In the genomic region with DNA sequence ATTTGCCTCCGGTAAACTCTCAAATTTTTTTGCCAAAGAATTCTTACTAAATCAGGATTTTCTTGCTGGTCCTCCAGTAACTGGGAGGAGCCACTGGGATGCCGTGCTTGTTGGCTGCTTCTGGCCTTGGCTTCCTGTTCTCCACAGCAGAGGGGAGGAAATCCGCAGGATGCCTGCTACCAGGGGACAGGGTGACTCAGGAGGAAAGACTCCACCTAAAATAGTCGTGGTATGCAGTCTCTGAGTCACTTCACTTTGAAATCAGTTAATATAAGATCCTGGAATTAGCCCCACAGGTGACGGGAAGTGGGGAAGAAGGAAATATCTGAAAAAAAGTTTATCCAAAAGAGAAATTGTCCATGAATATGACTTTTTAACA, we compare ENCODE assay signal across 9 cellular contexts. TPM values are rescaled to one million over a fixed set of nuclear protein-coding genes. Genes with fewer than 3 reads are reported as not detected.
DNase-seq lines count a peak whose midpoint lies in the region; ATAC-seq and TF ChIP-seq lines count a peak whose summit lies in the region.
"Had no signal": no experiment of that assay in that cellular context is flagged by ENCODE, and none has a peak within 500 bp of the region (broad histone marks: within the 10 kb centered on the region; RNA-seq: fewer than 3 reads in every experiment).

No MANE protein-coding gene starts in this region.

- H3K27ac ChIP-seq in lung (ENCODE audit: low read depth in 1 of 2, low read length in 1 of 2) = peak overlapping the region in 1 of 2 donors; percentile 83

- H3K27me3 ChIP-seq in lung (ENCODE audit: control insufficient read depth, insufficient read depth) = no peaks in the 10 kb centered on the region

- no peak for TF ChIP-seq CTCF in lung (IDR thresholded peaks at IDR 0.05; ENCODE audit: control extremely low read depth, extremely low read depth)

- ATAC-seq in lung (ENCODE audit: insufficient read depth, low FRiP score) (peak; percentile 94), GM21825 (IDR thresholded peaks at IDR 0.05; ENCODE audit: unreplicated experiment) (no peak), HG02840 (IDR thresholded peaks at IDR 0.05; ENCODE audit: low FRiP score, unreplicated experiment) (no peak), HG03469 (IDR thresholded peaks at IDR 0.05; ENCODE audit: unreplicated experiment) (no peak)

- no peaks in the 10 kb centered on the region for H3K9me3 ChIP-seq in lung (ENCODE audit: control insufficient read depth in 2 of 2, insufficient read depth in 1 of 2, low read length in 1 of 2)

- 5 to 6% methylated on average over 5 of the region's 5 CpGs for WGBS in lung, 2 donors

- peaks cover 1 to 11% of the 10 kb centered on the region in 2 donors for H3K4me1 ChIP-seq in lung (ENCODE audit: control insufficient read depth in 2 of 2, insufficient read depth in 2 of 2, low read length in 2 of 2)

- H3K4me3 ChIP-seq in lung = no peak overlapping the region

- DNase-seq in DMS153 treated with DMSO at 0.1 percent for 48 hours (lab: John Stamatoyannopoulos, UW; ENCODE audit: unreplicated experiment) = peak; percentile 87
- DNase-seq in NCI-H226 = peak; percentile 97
- peak; percentile 96 to 99 for DNase-seq in dermis microvascular lymphatic vessel endothelial cell (ENCODE audit: low read depth in 2 of 2)
- DNase-seq in lung (ENCODE audit: low spot score) = peak; percentile 86
- DNase-seq in OCI-M2 (lab: John Stamatoyannopoulos, UW; ENCODE audit: unreplicated experiment) = no peak
- DNase-seq: naive B cell had no signal

- no peaks in the 10 kb centered on the region for H3K36me3 ChIP-seq in lung (ENCODE audit: control insufficient read depth in 2 of 2, insufficient read depth in 2 of 2, low read length in 2 of 2)

RNA-seq across cellular contexts. Expression of a gene that starts 6.5 kb away (rescaled TPM):
- total RNA-seq in dermis microvascular lymphatic vessel endothelial cell (318 and 366 TPM in 2 replicates), lung (10 to 100 TPM in 1 of 2 donors, 1 to 10 TPM in 1; 4.4 to 28.5 TPM)
- polyA plus RNA-seq in lung = 1 to 10 TPM; 2.1 to 3.8 TPM

RNA-seq across cellular contexts. Expression of a gene that starts 37.5 kb away (rescaled TPM):
- total RNA-seq in dermis microvascular lymphatic vessel endothelial cell (1,046 and 1,242 TPM in 2 replicates), lung (100 to 1,000 TPM; 177 to 281 TPM)
- polyA plus RNA-seq in lung = 100 to 1,000 TPM; 215 to 261 TPM

Comparison
In these comparisons a context has a peak if more than half of its experiments do, and no peak if none do; other contexts are left out.
1. RNA of a gene that starts 6.5 kb away (total RNA-seq): 318 to 366 TPM in dermis microvascular lymphatic vessel endothelial cell; 4.4 to 28.5 TPM in lung; every median in the first group is over 10 times any median in the second.